ENCODE assay signal across 1 cellular context in genomic region chr5:145979270-145980223, GRCh38.
TF ChIP-seq lines count a peak whose summit lies in the region.

No MANE protein-coding gene starts in this region.

TF ChIP-seq in HepG2, 621 proteins besides CTCF, POLR2A, EP300 and RAD21 (continued from another document and continues in another):
- TF ChIP-seq FOXK1 (CRISPR knock-in tag; IDR thresholded peaks at IDR 0.05; ENCODE audit: borderline replicate concordance, low read depth) = no peak
- no peak for TF ChIP-seq TAF1 (CRISPR knock-in tag; IDR thresholded peaks at IDR 0.05)
- TF ChIP-seq ZNF607 (CRISPR knock-in tag; IDR thresholded peaks at IDR 0.05; ENCODE audit: borderline replicate concordance) = no peak
- TF ChIP-seq HNRNPUL1 (IDR thresholded peaks at IDR 0.05; ENCODE audit: low read depth, low read length) = peak; percentile 91; the same call in 1 of the 2 replicates
- no peak for TF ChIP-seq ZNF775 (CRISPR knock-in tag; IDR thresholded peaks at IDR 0.05; ENCODE audit: borderline replicate concordance)
- no peak for TF ChIP-seq ZC3H13 (CRISPR knock-in tag; IDR thresholded peaks at IDR 0.05)
- no peak for TF ChIP-seq TBL1XR1 (IDR thresholded peaks at IDR 0.05; ENCODE audit: borderline replicate concordance, low read length, partially characterized antibody)
- no peak for TF ChIP-seq GMEB1 (CRISPR knock-in tag; IDR thresholded peaks at IDR 0.05; ENCODE audit: borderline replicate concordance)
- no peak for TF ChIP-seq TRIM24 (CRISPR knock-in tag; IDR thresholded peaks at IDR 0.05)
- 0 out of 2 replicates have a peak, but pooled peaks have one; percentile 32 for TF ChIP-seq RFXANK (CRISPR knock-in tag; IDR thresholded peaks at IDR 0.05)
- TF ChIP-seq PHF20 (CRISPR knock-in tag; IDR thresholded peaks at IDR 0.05) = no peak
- peak; percentile 97 for TF ChIP-seq KDM6A (CRISPR knock-in tag; IDR thresholded peaks at IDR 0.05; ENCODE audit: low read depth)
- TF ChIP-seq BRD4 (CRISPR knock-in tag; IDR thresholded peaks at IDR 0.05) = 0 out of 2 replicates have a peak, but pooled peaks have one; percentile 49
- no peak for TF ChIP-seq E2F2 (CRISPR knock-in tag; IDR thresholded peaks at IDR 0.05; ENCODE audit: borderline replicate concordance)
- peak; percentile 52; the same call in 1 of the 2 replicates for TF ChIP-seq DRAP1 (CRISPR knock-in tag; IDR thresholded peaks at IDR 0.05)
- no peak for TF ChIP-seq SP2 (CRISPR knock-in tag; IDR thresholded peaks at IDR 0.05)
- TF ChIP-seq ZSCAN20 (CRISPR knock-in tag; IDR thresholded peaks at IDR 0.05; ENCODE audit: borderline replicate concordance) = 0 out of 2 replicates have a peak, but pooled peaks have one; percentile 51
- no peak for TF ChIP-seq GLMP (CRISPR knock-in tag; IDR thresholded peaks at IDR 0.05; ENCODE audit: borderline replicate concordance)
- no peak for TF ChIP-seq ZBTB21 (CRISPR knock-in tag; IDR thresholded peaks at IDR 0.05)
- TF ChIP-seq ZNF275 (CRISPR knock-in tag; IDR thresholded peaks at IDR 0.05; ENCODE audit: borderline replicate concordance) = no peak
- TF ChIP-seq TIGD3 (CRISPR knock-in tag; IDR thresholded peaks at IDR 0.05; ENCODE audit: borderline replicate concordance) = no peak
- TF ChIP-seq MEIS1 (CRISPR knock-in tag; IDR thresholded peaks at IDR 0.05; ENCODE audit: borderline replicate concordance) = 0 out of 2 replicates have a peak, but pooled peaks have one; percentile 40
- no peak for TF ChIP-seq ZNF83 (CRISPR knock-in tag; IDR thresholded peaks at IDR 0.05; ENCODE audit: borderline replicate concordance)
- peak; percentile 91 for TF ChIP-seq POGZ (CRISPR knock-in tag; IDR thresholded peaks at IDR 0.05)
- no peak for TF ChIP-seq TERF1 (CRISPR knock-in tag; IDR thresholded peaks at IDR 0.05)
- TF ChIP-seq ZNF446 (CRISPR knock-in tag; IDR thresholded peaks at IDR 0.05) = no peak
- TF ChIP-seq ZNF800 (CRISPR knock-in tag; IDR thresholded peaks at IDR 0.05) = no peak; the same call in 1 of the 2 replicates
- no peak for TF ChIP-seq AFF4 (CRISPR knock-in tag; IDR thresholded peaks at IDR 0.05)
- TF ChIP-seq NPAS2 (CRISPR knock-in tag; IDR thresholded peaks at IDR 0.05; ENCODE audit: borderline replicate concordance) = no peak
- TF ChIP-seq ZNF503 (CRISPR knock-in tag; IDR thresholded peaks at IDR 0.05) = peak; percentile 87; the same call in 1 of the 2 replicates
- TF ChIP-seq ZNF619 (CRISPR knock-in tag; IDR thresholded peaks at IDR 0.05) = no peak
- TF ChIP-seq ZBTB46 (CRISPR knock-in tag; IDR thresholded peaks at IDR 0.05; ENCODE audit: borderline replicate concordance) = no peak
- no peak for TF ChIP-seq SALL2 (CRISPR knock-in tag; IDR thresholded peaks at IDR 0.05)
- no peak for TF ChIP-seq ZNF841 (CRISPR knock-in tag; IDR thresholded peaks at IDR 0.05; ENCODE audit: borderline replicate concordance)
- TF ChIP-seq MTERF4 (CRISPR knock-in tag; IDR thresholded peaks at IDR 0.05) = no peak
- TF ChIP-seq NFIB (CRISPR knock-in tag; IDR thresholded peaks at IDR 0.05; ENCODE audit: borderline replicate concordance) = no peak
- no peak for TF ChIP-seq FIP1L1 (IDR thresholded peaks at IDR 0.05; ENCODE audit: borderline replicate concordance, insufficient read depth, low read depth, low read length)
- TF ChIP-seq ZSCAN22 (CRISPR knock-in tag; IDR thresholded peaks at IDR 0.05) = no peak
- no peak for TF ChIP-seq KLF13 (CRISPR knock-in tag; IDR thresholded peaks at IDR 0.05)
